Comparison of ENCODE assay signal across 12 cellular contexts in the genomic region with DNA sequence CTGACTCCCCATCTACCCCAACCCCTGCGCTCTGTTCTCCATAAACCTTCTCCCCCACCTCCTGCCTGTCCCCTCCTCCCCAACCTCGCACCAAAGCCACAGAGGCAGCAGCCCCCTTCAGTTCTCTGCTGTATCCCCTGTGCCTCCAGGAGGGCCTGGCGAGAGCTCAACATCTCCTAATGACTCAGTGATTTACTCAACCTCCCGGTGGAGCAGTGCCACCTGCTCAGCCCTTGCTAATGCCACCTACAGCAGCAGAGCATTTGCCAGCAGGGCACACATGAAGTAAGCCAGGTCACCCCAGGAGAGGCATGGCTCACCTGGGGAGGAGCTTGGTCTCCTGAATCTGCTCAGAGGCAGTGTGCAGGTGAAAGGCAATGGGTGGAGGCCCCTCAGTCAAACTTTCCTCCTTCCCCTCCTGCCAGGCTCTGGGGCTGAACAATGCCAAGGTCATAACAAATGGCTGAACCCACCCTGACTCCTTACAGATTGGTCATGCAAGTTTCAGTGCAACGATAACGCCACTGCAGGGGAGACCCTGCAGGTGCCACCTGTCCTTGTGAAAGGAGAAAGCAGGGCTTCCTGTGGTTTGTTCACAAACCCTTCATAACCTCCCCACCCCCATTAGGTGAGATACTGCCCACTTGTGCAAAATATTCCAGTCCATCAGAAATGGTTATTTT. TPM values are rescaled to one million over a fixed set of nuclear protein-coding genes. Genes with fewer than 3 reads are reported as not detected.
DNase-seq lines count a peak whose midpoint lies in the region; ATAC-seq and TF ChIP-seq lines count a peak whose summit lies in the region.
"Had no signal": no experiment of that assay in that cellular context is flagged by ENCODE, and none has a peak within 500 bp of the region (broad histone marks: within the 10 kb centered on the region; RNA-seq: fewer than 3 reads in every experiment).

No MANE protein-coding gene starts in this region.

- peaks cover 41% of the 10 kb centered on the region for H3K27me3 Mint-ChIP-seq in activated T-cell treated with anti-CD3 and anti-CD28 coated beads, Interleukin-2, amount 50 U/mL, for 4 hours (ENCODE audit: low read depth)

- TF ChIP-seq CTCF in colonic mucosa (IDR thresholded peaks at IDR 0.05) = no peak
- no peak for TF ChIP-seq CTCF in psoas muscle (IDR thresholded peaks at IDR 0.05)
- TF ChIP-seq CTCF in GM20000 (IDR thresholded peaks at IDR 0.05; ENCODE audit: extremely low read depth, missing control alignments) = no peak

- H3K9ac ChIP-seq in colonic mucosa (ENCODE audit: low read depth in 2 of 2, low read length in 2 of 2) = peak overlapping the region in 1 of 2 donors; percentile 28

- H3K36me3 ChIP-seq in colonic mucosa = no peaks in the 10 kb centered on the region
- H3K36me3 ChIP-seq in psoas muscle (ENCODE audit: insufficient read depth in 1 of 2, low read depth in 1 of 2) = no peaks in the 10 kb centered on the region
- H3K36me3 ChIP-seq: BE2C had no signal

- no peaks in the 10 kb centered on the region for H3K27me3 ChIP-seq in colonic mucosa
- H3K27me3 ChIP-seq in psoas muscle (ENCODE audit: insufficient read depth in 3 of 3, low read length in 2 of 3) = peaks cover 0 to 2% (median 0%) of the 10 kb centered on the region in 3 donors

- peaks cover 9% of the 10 kb centered on the region for H3K4me1 ChIP-seq in colonic mucosa
- no peaks in the 10 kb centered on the region for H3K4me1 ChIP-seq in psoas muscle
- H3K4me1 ChIP-seq: BE2C had no signal

- no peaks in the 10 kb centered on the region for H3K36me3 Mint-ChIP-seq in activated T-cell treated with anti-CD3 and anti-CD28 coated beads, Interleukin-2, amount 50 U/mL, for 4 hours (ENCODE audit: insufficient read depth)

- no peaks in the 10 kb centered on the region for H3K9me3 ChIP-seq in colonic mucosa
- H3K9me3 ChIP-seq in psoas muscle = no peaks in the 10 kb centered on the region
- H3K9me3 ChIP-seq: BE2C had no signal

- ATAC-seq in activated T-cell treated with anti-CD3 and anti-CD28 coated beads, Interleukin-2, amount 50 U/mL, for 4 hours = peak; percentile 17 to 28
- peak in 3 of 4 donors; percentile 47 to 73 (median 65) for ATAC-seq in psoas muscle
- no peak for ATAC-seq in GM21723 (IDR thresholded peaks at IDR 0.05; ENCODE audit: unreplicated experiment)

- peaks cover 5% of the 10 kb centered on the region for H3K4me1 Mint-ChIP-seq in activated T-cell treated with anti-CD3 and anti-CD28 coated beads, Interleukin-2, amount 50 U/mL, for 4 hours (ENCODE audit: low read depth)

- DNase-seq in activated T-cell treated with anti-CD3 and anti-CD28 coated beads, Interleukin-2, amount 50 U/mL, for 4 hours = no peak
- DNase-seq in activated T-cell treated with anti-CD3 and anti-CD28 coated beads for 4 hours (no peak), NCI-H146 (lab: John Stamatoyannopoulos, UW) (peak; percentile 80), colonic mucosa (peak; percentile 46), psoas muscle (no peak), GM20000 (ENCODE audit: low spot score) (no peak), nucleus accumbens (lab: John Stamatoyannopoulos, UW) (no peak)
- DNase-seq: activated gamma-delta T cell treated with Interleukin-2 at 50 U/mL for 16 hours, BE2C, NCI-H187 treated with DMSO at 0.1 percent for 48 hours had no signal

- H3K4me3 ChIP-seq in colonic mucosa (no peak overlapping the region), psoas muscle (peak overlapping the region; percentile 63)

- intact Hi-C loops in colonic mucosa (cut with DNase I) = no loop called here
- intact Hi-C loops in psoas muscle (cut with DNase I) = no loop called here

- no peak overlapping the region for H3K27ac ChIP-seq in colonic mucosa
- no peak overlapping the region for H3K27ac ChIP-seq in psoas muscle

- 60 to 73% (median 65%) methylated on average over 6 of the region's 6 CpGs for WGBS in psoas muscle, 3 donors

- no peak overlapping the region for H3K4me3 Mint-ChIP-seq in activated T-cell treated with anti-CD3 and anti-CD28 coated beads, Interleukin-2, amount 50 U/mL, for 4 hours

- H3K9me3 Mint-ChIP-seq in activated T-cell treated with anti-CD3 and anti-CD28 coated beads, Interleukin-2, amount 50 U/mL, for 4 hours = no peaks in the 10 kb centered on the region

RNA-seq across cellular contexts. Expression of a gene that starts 19.8 kb away (rescaled TPM):
- not detected for total RNA-seq in activated T-cell treated with anti-CD3 and anti-CD28 coated beads, Interleukin-2, amount 50 U/mL, for 4 hours
- total RNA-seq in colonic mucosa (not detected), psoas muscle (not detected)
- under 1 TPM in 1 of 3 donors, not detected in 2; 0.03 TPM for polyA plus RNA-seq in psoas muscle
- total RNA-seq: chondrocyte had no signal

Comparison
In these comparisons a context has a peak if more than half of its experiments do, and no peak if none do; other contexts are left out.
1. DNase-seq: peak in NCI-H146 (single experiment) and colonic mucosa (single experiment); none in activated T-cell treated with anti-CD3 and anti-CD28 coated beads, Interleukin-2, amount 50 U/mL, for 4 hours (single experiment), activated T-cell treated with anti-CD3 and anti-CD28 coated beads for 4 hours (single experiment), psoas muscle (0 of 2), GM20000 (single experiment) and nucleus accumbens (0 of 56).